ENCODE assay signal across 10 cellular contexts in the genomic region with DNA sequence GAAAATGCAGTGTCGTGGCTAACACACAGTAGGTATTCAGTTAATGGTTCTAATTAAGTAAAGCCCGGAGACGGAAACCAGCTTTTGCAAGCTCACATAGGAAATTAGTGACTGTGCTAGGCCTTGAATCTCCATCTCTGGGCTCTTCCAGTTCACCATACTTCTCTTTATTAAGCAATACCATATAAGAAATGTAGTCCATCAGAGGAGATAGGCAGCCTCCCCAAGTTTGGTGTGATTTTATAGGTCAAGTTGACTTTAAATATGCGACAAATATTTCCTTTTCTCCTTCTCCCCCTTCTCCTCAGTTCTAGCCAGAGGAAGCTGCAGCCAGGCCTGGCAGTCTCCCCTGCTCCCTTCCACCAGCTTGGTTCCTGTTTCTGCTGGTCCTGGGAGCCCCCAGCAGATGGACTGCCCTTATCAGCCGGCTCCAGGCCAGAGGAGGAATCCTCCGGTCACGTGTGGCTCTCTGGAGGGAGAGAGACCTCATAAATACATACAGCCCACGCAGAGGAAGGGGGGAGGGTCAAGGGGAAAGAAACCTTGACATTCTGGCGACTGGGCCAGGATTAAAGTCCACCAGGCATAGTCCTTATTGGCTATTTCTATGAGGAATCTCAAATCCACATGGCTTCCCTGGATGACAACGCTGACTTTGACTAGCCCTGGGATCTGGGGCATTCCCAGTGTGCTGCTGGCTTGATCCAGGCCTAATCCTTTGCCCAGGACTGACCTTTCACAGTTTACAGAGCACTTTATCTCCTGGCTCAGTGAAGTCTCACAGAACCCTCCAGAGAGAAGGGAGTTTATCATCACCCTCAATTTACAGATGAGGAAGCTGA.
DNase-seq lines count a peak whose midpoint lies in the region; ATAC-seq and TF ChIP-seq lines count a peak whose summit lies in the region.
"Had no signal": no experiment of that assay in that cellular context is flagged by ENCODE, and none has a peak within 500 bp of the region (broad histone marks: within the 10 kb centered on the region; RNA-seq: fewer than 3 reads in every experiment).

No MANE protein-coding gene starts in this region.

- 55 to 75% methylated on average over 2 to 3 of the region's 10 CpGs for WGBS in mesodermal cell (ENCODE audit: insufficient coverage in 2 of 2), 2 experiments
- WGBS in tibial nerve, 2 donors: 42 to 49% methylated on average over 10 of the region's 10 CpGs

- ATAC-seq in HG03520 (IDR thresholded peaks at IDR 0.05; ENCODE audit: unreplicated experiment): no peak

- no peaks in the 10 kb centered on the region for H3K27me3 ChIP-seq in tibial nerve

- DNase-seq in NOMO-1 treated with dmso at 0.1 percent for 144 hours (lab: John Stamatoyannopoulos, UW; ENCODE audit: unreplicated experiment) (peak; percentile 36), dermis microvascular lymphatic vessel endothelial cell (ENCODE audit: low read depth in 2 of 2) (peak; percentile 85 to 98), tibial nerve (ENCODE audit: low spot score in 2 of 2) (no peak), superior temporal gyrus (ENCODE audit: extremely low spot score) (no peak), RWPE1 (ENCODE audit: low spot score) (no peak)
- DNase-seq in activated CD8-positive, alpha-beta memory T cell treated with anti-CD3 and anti-CD28 coated beads, Interleukin-2, amount 50 U/mL, for 4 hours: no peak
- DNase-seq: activated CD8-positive, alpha-beta memory T cell treated with anti-CD3 and anti-CD28 coated beads, Interleukin-2, amount 50 U/mL, for 48 hours; GOT3 had no signal

- TF ChIP-seq EP300 in tibial nerve (IDR thresholded peaks at IDR 0.05): peak in 1 of 2 donors; percentile 11

- CTCF ChIA-PET in RWPE1 (lab: Yijun Ruan, JAX): interaction anchor here (0.6 kb wide), 1 partner anchor 391 kb away, joined by 4 read pairs; no protein-coding TSS in a partner anchor

- H3K9me3 ChIP-seq in mesodermal cell (ENCODE audit: control insufficient read depth, low read length) (no peaks in the 10 kb centered on the region), tibial nerve (no peaks in the 10 kb centered on the region)

- H3K36me3 ChIP-seq in mesodermal cell (ENCODE audit: control insufficient read depth, insufficient read depth, low read length) (no peaks in the 10 kb centered on the region), tibial nerve (no peaks in the 10 kb centered on the region)

- H3K27ac ChIP-seq in mesodermal cell (ENCODE audit: low read depth, low read length, severe bottlenecking): peak overlapping the region; percentile 72
- peak overlapping the region; percentile 1 to 99 (median 68) for H3K27ac ChIP-seq in tibial nerve
- no peak overlapping the region for H3K27ac ChIP-seq in RWPE1

- POLR2A ChIA-PET in RWPE1 (lab: Yijun Ruan, JAX; ENCODE audit: low non-redundant PET): no interaction called here

- no peak for TF ChIP-seq POLR2A in tibial nerve (IDR thresholded peaks at IDR 0.05)

- H3K4me3 ChIP-seq in mesodermal cell (ENCODE audit: extremely low read depth, insufficient read depth, low read length, poor library complexity, severe bottlenecking) (no peak overlapping the region), tibial nerve (no peak overlapping the region)

- TF ChIP-seq CTCF in tibial nerve (IDR thresholded peaks at IDR 0.05): no peak
- TF ChIP-seq CTCF in RWPE1 (conservative IDR thresholded peaks at IDR 0.05; ENCODE audit: low read depth): no peak

- H3K4me1 ChIP-seq in mesodermal cell (ENCODE audit: control insufficient read depth, insufficient read depth, low read length, poor library complexity, severe bottlenecking) (peaks cover 56% of the 10 kb centered on the region), tibial nerve (peaks cover 0 to 63% (median 35%) of the 10 kb centered on the region in 4 donors)

Comparison
In these comparisons a context has a peak if more than half of its experiments do, and no peak if none do; other contexts are left out.
1. DNase-seq: peak in NOMO-1 treated with dmso at 0.1 percent for 144 hours (single experiment) and dermis microvascular lymphatic vessel endothelial cell (2 of 2); none in tibial nerve (0 of 2), activated CD8-positive, alpha-beta memory T cell treated with anti-CD3 and anti-CD28 coated beads, Interleukin-2, amount 50 U/mL, for 4 hours (single experiment), superior temporal gyrus (single experiment) and RWPE1 (single experiment).